ENCODE assay signal across 1 cellular context in the genomic region with DNA sequence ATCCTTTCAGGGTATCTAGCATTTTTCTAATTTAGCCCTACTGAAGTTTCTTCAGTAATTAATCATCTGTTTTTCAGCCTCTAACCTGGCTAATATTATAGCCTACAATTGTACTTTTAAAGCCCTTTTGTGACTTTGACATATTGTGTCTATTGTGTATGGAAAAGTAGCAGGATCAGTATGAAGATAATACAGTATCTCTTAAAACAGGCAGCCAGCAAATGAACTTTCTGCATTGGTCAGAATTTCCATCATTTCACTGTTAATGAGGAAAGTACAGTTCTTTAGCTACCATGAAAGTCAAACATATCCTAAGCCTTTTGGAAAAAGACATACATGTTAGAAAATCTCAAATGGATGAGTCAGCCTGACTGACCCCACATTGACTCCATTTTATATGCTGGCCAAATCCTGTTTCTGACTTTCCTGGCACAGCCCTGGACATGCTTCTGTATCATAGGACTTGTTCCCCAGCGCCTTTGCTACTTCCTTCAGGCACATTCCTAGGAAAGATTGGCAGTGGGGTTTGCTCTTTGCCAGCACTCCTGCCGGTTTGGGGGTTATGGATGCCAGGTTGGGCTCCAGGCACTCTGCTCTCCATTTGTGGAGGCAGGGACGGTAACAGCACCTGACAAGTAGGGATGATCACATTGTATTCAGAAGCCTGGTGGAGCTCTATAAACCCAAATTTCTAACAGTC.
TF ChIP-seq lines count a peak whose summit lies in the region.

No MANE protein-coding gene starts in this region.

TF ChIP-seq in GM12878, 131 proteins besides CTCF, POLR2A, EP300 and RAD21 (continued from another document):
- TF ChIP-seq, protein P1, sequence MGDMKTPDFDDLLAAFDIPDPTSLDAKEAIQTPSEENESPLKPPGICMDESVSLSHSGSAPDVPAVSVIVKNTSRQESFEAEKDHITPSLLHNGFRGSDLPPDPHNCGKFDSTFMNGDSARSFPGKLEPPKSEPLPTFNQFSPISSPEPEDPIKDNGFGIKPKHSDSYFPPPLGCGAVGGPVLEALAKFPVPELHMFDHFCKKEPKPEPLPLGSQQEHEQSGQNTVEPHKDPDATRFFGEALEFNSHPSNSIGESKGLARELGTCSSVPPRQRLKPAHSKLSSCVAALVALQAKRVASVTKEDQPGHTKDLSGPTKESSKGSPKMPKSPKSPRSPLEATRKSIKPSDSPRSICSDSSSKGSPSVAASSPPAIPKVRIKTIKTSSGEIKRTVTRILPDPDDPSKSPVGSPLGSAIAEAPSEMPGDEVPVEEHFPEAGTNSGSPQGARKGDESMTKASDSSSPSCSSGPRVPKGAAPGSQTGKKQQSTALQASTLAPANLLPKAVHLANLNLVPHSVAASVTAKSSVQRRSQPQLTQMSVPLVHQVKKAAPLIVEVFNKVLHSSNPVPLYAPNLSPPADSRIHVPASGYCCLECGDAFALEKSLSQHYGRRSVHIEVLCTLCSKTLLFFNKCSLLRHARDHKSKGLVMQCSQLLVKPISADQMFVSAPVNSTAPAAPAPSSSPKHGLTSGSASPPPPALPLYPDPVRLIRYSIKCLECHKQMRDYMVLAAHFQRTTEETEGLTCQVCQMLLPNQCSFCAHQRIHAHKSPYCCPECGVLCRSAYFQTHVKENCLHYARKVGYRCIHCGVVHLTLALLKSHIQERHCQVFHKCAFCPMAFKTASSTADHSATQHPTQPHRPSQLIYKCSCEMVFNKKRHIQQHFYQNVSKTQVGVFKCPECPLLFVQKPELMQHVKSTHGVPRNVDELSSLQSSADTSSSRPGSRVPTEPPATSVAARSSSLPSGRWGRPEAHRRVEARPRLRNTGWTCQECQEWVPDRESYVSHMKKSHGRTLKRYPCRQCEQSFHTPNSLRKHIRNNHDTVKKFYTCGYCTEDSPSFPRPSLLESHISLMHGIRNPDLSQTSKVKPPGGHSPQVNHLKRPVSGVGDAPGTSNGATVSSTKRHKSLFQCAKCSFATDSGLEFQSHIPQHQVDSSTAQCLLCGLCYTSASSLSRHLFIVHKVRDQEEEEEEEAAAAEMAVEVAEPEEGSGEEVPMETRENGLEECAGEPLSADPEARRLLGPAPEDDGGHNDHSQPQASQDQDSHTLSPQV (IDR thresholded peaks at IDR 0.05), result no peak
- TF ChIP-seq, protein P2, sequence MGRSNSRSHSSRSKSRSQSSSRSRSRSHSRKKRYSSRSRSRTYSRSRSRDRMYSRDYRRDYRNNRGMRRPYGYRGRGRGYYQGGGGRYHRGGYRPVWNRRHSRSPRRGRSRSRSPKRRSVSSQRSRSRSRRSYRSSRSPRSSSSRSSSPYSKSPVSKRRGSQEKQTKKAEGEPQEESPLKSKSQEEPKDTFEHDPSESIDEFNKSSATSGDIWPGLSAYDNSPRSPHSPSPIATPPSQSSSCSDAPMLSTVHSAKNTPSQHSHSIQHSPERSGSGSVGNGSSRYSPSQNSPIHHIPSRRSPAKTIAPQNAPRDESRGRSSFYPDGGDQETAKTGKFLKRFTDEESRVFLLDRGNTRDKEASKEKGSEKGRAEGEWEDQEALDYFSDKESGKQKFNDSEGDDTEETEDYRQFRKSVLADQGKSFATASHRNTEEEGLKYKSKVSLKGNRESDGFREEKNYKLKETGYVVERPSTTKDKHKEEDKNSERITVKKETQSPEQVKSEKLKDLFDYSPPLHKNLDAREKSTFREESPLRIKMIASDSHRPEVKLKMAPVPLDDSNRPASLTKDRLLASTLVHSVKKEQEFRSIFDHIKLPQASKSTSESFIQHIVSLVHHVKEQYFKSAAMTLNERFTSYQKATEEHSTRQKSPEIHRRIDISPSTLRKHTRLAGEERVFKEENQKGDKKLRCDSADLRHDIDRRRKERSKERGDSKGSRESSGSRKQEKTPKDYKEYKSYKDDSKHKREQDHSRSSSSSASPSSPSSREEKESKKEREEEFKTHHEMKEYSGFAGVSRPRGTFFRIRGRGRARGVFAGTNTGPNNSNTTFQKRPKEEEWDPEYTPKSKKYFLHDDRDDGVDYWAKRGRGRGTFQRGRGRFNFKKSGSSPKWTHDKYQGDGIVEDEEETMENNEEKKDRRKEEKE (IDR thresholded peaks at IDR 0.05), result no peak
- no peak for TF ChIP-seq RCOR1 (conservative IDR thresholded peaks at IDR 0.05; ENCODE audit: low read depth, low read length)
- TF ChIP-seq SMAD1 (IDR thresholded peaks at IDR 0.05; ENCODE audit: low read depth, partially characterized antibody), result no peak
- no peak for TF ChIP-seq CEBPB (IDR thresholded peaks at IDR 0.05; ENCODE audit: borderline replicate concordance in 1 of 2, low read depth in 2 of 2, low read length in 2 of 2)
- no peak for TF ChIP-seq ZNF622 (IDR thresholded peaks at IDR 0.05)
- TF ChIP-seq BCL11A (IDR thresholded peaks at IDR 0.05; ENCODE audit: low read depth, low read length), result no peak
- TF ChIP-seq POLR2AphosphoS2 (IDR thresholded peaks at IDR 0.05; ENCODE audit: low read depth, low read length), result no peak
- no peak for TF ChIP-seq HCFC1 (IDR thresholded peaks at IDR 0.05; ENCODE audit: low read length)
- TF ChIP-seq NR2C2 (IDR thresholded peaks at IDR 0.05; ENCODE audit: borderline replicate concordance, control insufficient read depth, insufficient read length, low read depth), result no peak
- no peak for TF ChIP-seq SIX5 (IDR thresholded peaks at IDR 0.05; ENCODE audit: low read depth, low read length, severe bottlenecking)
- TF ChIP-seq, protein P3, sequence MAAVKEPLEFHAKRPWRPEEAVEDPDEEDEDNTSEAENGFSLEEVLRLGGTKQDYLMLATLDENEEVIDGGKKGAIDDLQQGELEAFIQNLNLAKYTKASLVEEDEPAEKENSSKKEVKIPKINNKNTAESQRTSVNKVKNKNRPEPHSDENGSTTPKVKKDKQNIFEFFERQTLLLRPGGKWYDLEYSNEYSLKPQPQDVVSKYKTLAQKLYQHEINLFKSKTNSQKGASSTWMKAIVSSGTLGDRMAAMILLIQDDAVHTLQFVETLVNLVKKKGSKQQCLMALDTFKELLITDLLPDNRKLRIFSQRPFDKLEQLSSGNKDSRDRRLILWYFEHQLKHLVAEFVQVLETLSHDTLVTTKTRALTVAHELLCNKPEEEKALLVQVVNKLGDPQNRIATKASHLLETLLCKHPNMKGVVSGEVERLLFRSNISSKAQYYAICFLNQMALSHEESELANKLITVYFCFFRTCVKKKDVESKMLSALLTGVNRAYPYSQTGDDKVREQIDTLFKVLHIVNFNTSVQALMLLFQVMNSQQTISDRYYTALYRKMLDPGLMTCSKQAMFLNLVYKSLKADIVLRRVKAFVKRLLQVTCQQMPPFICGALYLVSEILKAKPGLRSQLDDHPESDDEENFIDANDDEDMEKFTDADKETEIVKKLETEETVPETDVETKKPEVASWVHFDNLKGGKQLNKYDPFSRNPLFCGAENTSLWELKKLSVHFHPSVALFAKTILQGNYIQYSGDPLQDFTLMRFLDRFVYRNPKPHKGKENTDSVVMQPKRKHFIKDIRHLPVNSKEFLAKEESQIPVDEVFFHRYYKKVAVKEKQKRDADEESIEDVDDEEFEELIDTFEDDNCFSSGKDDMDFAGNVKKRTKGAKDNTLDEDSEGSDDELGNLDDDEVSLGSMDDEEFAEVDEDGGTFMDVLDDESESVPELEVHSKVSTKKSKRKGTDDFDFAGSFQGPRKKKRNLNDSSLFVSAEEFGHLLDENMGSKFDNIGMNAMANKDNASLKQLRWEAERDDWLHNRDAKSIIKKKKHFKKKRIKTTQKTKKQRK (IDR thresholded peaks at IDR 0.05; ENCODE audit: low read depth, low read length), result no peak
